25 cellular contexts compared by ENCODE assay signal in genomic region chr7:154855366-154855765, GRCh38.
"Had no signal": no experiment of that assay in that cellular context is flagged by ENCODE, and none has a peak within 500 bp of the region (broad histone marks: within the 10 kb centered on the region; RNA-seq: fewer than 3 reads in every experiment).

No MANE protein-coding gene starts in this region.

- H3K27me3 ChIP-seq: stomach, suprapubic skin, testis, thyroid gland, tibial artery, tibial nerve, transverse colon, upper lobe of left lung, uterus, vagina had no signal

- ATAC-seq: stimulated activated effector memory CD8-positive, alpha-beta T cell treated with anti-CD3 and anti-CD28 coated beads, Interleukin-12 subunit alpha, Interleukin-12 subunit beta, amount 100 ng/mL, for 72 hours; stimulated activated memory B cell treated with anti-CD40 and anti-IgM and Interleukin-4, amounts not matched to agents 10 μg/mL and 1 μg/mL and 100 μg/mL, for 72 hours; stimulated activated naive B cell treated with anti-CD40 and anti-IgM and Interleukin-4, amounts not matched to agents 10 μg/mL and 1 μg/mL and 100 μg/mL, for 72 hours; stimulated activated naive CD8-positive, alpha-beta T cell treated with anti-CD3 and anti-CD28 coated beads, Interleukin-15, amount 100 ng/mL, for 72 hours; stimulated activated naive CD8-positive, alpha-beta T cell treated with anti-CD3 and anti-CD28 coated beads, Interleukin-15, Interleukin-2, amounts not matched to agents 100 U/mL and 50 U/mL, for 24 hours had no signal

- DNase-seq: stimulated activated CD4-positive, alpha-beta T cell treated with anti-CD3 and anti-CD28 coated beads, Interleukin-2, amount 100 ng/mL, for 48 hours; stimulated activated CD4-positive, alpha-beta T cell treated with anti-CD3 and anti-CD28 coated beads, Interleukin-4, amount 100 ng/mL, for 1 hour; stimulated activated CD4-positive, alpha-beta T cell treated with anti-CD3 and anti-CD28 coated beads, Interleukin-4, amount 100 ng/mL, for 24 hours; stimulated activated CD4-positive, alpha-beta T cell treated with anti-CD3 and anti-CD28 coated beads, Interleukin-4, amount 100 ng/mL, for 4 hours; stimulated activated CD8-positive, alpha-beta memory T cell treated with anti-CD3 and anti-CD28 coated beads, Interleukin-4, amount 100 ng/mL, for 48 hours; stimulated activated naive B cell treated with anti-CD40 and anti-IgM and Interleukin-4, amounts not matched to agents 10 μg/mL and 1 μg/mL and 100 μg/mL, for 72 hours; stimulated activated naive CD4-positive, alpha-beta T cell; stimulated activated naive CD4-positive, alpha-beta T cell treated with Interleukin-2 at 50 U/mL for 16 hours; stimulated activated naive CD8-positive, alpha-beta T cell treated with anti-CD3 and anti-CD28 coated beads, Interleukin-15, amount 100 ng/mL, for 72 hours; stimulated activated naive CD8-positive, alpha-beta T cell treated with anti-CD3 and anti-CD28 coated beads, Interleukin-15, Interleukin-2, amounts not matched to agents 100 U/mL and 50 U/mL, for 24 hours; stomach; substantia nigra; testis; thyroid gland; transverse colon; trophoblast cell; upper lobe of left lung; uterus had no signal

- H3K4me3 ChIP-seq: stomach, suprapubic skin, testis, thoracic aorta, thyroid gland, tibial artery, tibial nerve, transverse colon, upper lobe of left lung, uterus, vagina had no signal

- H3K27ac ChIP-seq: stomach, suprapubic skin, testis, thoracic aorta, thyroid gland, tibial artery, tibial nerve, transverse colon, upper lobe of left lung, uterus, vagina had no signal

- H3K36me3 ChIP-seq: stomach, suprapubic skin, thoracic aorta, thyroid gland, tibial artery, tibial nerve, transverse colon, upper lobe of left lung, uterus, vagina had no signal

- H3K9me3 ChIP-seq: testis, thoracic aorta, thyroid gland, tibial artery, transverse colon, upper lobe of left lung, uterus, vagina had no signal

- H3K4me1 ChIP-seq: suprapubic skin, testis, thyroid gland, tibial artery, tibial nerve, upper lobe of left lung, uterus, vagina had no signal
